ENCODE assay signal across 8 cellular contexts in the genomic region with DNA sequence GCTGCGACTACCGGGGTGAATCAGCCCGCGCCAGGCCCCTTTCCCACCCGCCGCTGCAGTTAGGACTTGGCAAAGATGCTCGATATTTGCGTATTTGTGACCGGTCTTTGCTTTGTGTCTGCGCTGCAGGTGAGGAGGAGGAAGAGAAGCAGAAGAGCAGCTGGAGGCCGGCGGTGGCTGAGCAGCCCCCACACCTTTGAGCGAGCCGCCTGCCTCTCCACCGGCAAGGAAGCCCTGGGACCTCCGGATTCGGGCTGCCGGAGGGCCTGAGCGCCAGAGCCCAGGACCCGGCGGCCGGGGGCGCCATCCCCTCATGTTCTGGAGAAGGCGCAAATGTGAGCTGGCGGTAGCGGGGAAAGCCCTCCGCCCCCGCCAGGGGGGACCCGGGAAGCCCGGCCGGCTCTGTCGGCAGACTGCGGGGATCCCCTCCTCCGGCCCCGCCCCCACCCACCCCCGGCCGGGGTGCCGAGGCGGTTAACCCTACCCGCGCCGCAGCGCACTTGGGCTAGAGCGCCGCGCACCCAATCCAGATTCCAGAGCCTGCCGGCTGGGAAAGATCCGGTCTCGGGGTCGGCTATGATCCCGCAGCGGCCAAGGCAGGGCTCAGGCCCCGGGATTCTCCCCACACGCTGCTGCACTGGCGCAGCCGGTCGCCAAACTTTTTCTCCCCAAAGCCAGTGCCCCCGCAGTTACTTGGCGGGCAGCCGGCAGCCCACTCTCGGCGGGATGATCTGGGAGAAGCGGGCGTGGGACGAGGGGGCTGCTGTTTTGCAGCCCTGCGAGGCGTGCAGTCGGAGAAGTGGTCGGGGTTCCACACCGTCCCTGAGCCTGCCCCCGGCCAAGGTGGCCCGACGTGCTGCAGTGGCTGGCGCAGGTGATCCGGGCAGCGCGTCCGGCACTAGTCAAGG. TPM values are rescaled to one million over a fixed set of nuclear protein-coding genes. Genes with fewer than 3 reads are reported as not detected.
DNase-seq lines count a peak whose midpoint lies in the region; ATAC-seq and TF ChIP-seq lines count a peak whose summit lies in the region.

No MANE protein-coding gene starts in this region.

- H3K27ac ChIP-seq in colonic mucosa (no peak overlapping the region), upper lobe of right lung (peak overlapping the region; percentile 6)

- TF ChIP-seq CTCF in colonic mucosa (IDR thresholded peaks at IDR 0.05) (no peak), upper lobe of right lung (IDR thresholded peaks at IDR 0.05) (no peak)

- peak; percentile 44 for ATAC-seq in GM21529 (IDR thresholded peaks at IDR 0.05; ENCODE audit: unreplicated experiment)
- ATAC-seq in upper lobe of right lung: peak; percentile 34

- intact Hi-C loops in colonic mucosa (cut with DNase I): loop anchor here (5.0 kb wide), 1 partner anchor 91 kb away; no protein-coding TSS in a partner anchor
- intact Hi-C loops in upper lobe of right lung (cut with DNase I): no loop called here

- DNase-seq in Daoy (ENCODE audit: low read depth) (peak; percentile 45), NCI-H146 (lab: John Stamatoyannopoulos, UW) (peak; percentile 92), colonic mucosa (peak; percentile 26), lung microvascular endothelial cell (ENCODE audit: low read depth in 2 of 2) (peak; percentile 31 to 59), upper lobe of right lung (peak; percentile 64), OCI-M2 (lab: John Stamatoyannopoulos, UW; ENCODE audit: unreplicated experiment) (no peak)
- DNase-seq in effector CD8-positive, alpha-beta T cell (lab: John Stamatoyannopoulos, UW): no peak

- H3K9me3 ChIP-seq in colonic mucosa: no peaks in the 10 kb centered on the region
- H3K9me3 ChIP-seq in upper lobe of right lung: no peaks in the 10 kb centered on the region

- H3K4me1 ChIP-seq in colonic mucosa (peaks cover 6% of the 10 kb centered on the region), upper lobe of right lung (peaks cover 13% of the 10 kb centered on the region)

- peaks cover 52% of the 10 kb centered on the region for H3K27me3 ChIP-seq in colonic mucosa
- H3K27me3 ChIP-seq in upper lobe of right lung: peaks cover 62% of the 10 kb centered on the region

- H3K9ac ChIP-seq in colonic mucosa (ENCODE audit: low read depth in 2 of 2, low read length in 2 of 2): peak overlapping the region in 1 of 2 donors; percentile 34

- peak overlapping the region; percentile 54 for H3K4me3 ChIP-seq in colonic mucosa
- H3K4me3 ChIP-seq in upper lobe of right lung: peak overlapping the region; percentile 58

- H3K36me3 ChIP-seq in colonic mucosa: no peaks in the 10 kb centered on the region
- no peaks in the 10 kb centered on the region for H3K36me3 ChIP-seq in upper lobe of right lung

RNA-seq across cellular contexts. Expression of a gene that starts 0.8 kb away (rescaled TPM):
- total RNA-seq in Daoy (2014; rRNA removed; shearing (Covaris generic)): 0.51 TPM in 1 of 2 replicates, not detected in the other
- total RNA-seq in colonic mucosa (under 1 TPM; 0.69 to 0.84 TPM), lung microvascular endothelial cell (1.5 and 2.2 TPM in 2 replicates), upper lobe of right lung (2.1 TPM)

Comparison
In these comparisons a context has a peak if more than half of its experiments do, and no peak if none do; other contexts are left out.
1. DNase-seq: peak in Daoy (single experiment), NCI-H146 (single experiment), colonic mucosa (single experiment), lung microvascular endothelial cell (2 of 2) and upper lobe of right lung (single experiment); none in OCI-M2 (single experiment) and effector CD8-positive, alpha-beta T cell (single experiment).